ENCODE assay signal across 41 cellular contexts in the genomic region with DNA sequence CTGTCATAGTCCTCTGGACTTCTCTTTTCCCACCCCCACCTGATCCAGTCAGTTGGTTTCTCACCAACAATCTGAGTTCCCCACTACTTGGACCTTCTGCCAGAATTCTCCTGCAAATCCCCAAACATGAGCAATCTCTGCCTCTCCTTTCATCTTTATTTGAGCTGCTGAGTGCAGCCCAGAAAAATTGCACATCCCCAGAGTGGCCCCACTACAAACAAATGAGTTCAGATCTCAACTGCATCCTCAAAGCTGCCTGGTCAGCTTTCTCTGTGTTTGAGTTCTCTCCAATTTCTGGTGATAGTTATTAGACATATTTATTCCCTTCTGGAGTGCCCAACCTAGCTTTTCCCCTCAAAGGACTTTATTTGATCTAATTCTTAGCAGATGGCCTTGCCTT.
"Had no signal": no experiment of that assay in that cellular context is flagged by ENCODE, and none has a peak within 500 bp of the region (broad histone marks: within the 10 kb centered on the region; RNA-seq: fewer than 3 reads in every experiment).

No MANE protein-coding gene starts in this region.

- H3K27ac Mint-ChIP-seq: activated naive CD4-positive, alpha-beta T cell treated with anti-CD3 and anti-CD28 coated beads for 36 hours; activated naive CD4-positive, alpha-beta T cell treated with anti-CD3 and anti-CD28 coated beads, Interleukin-2, amount 10 ng/mL, durations not matched to agents 7 days and 5 days; activated naive CD4-positive, alpha-beta T cell treated with anti-CD3 and anti-CD28 coated beads, Interleukin-2, amount 50 U/mL, for 24 hours; activated naive CD4-positive, alpha-beta T cell treated with anti-CD3 and anti-CD28 coated beads, Interleukin-2, amount 50 U/mL, for 72 hours; activated naive CD8-positive, alpha-beta T cell; activated naive CD8-positive, alpha-beta T cell treated with anti-CD3 and anti-CD28 coated beads for 36 hours; activated naive CD8-positive, alpha-beta T cell treated with anti-CD3 and anti-CD28 coated beads, Interleukin-2, amount 10 ng/mL, durations not matched to agents 7 days and 5 days; activated naive CD8-positive, alpha-beta T cell treated with anti-CD3 and anti-CD28 coated beads, Interleukin-2, amount 50 U/mL, for 24 hours; activated T-cell treated with anti-CD3 and anti-CD28 coated beads, Interleukin-2, amount 50 U/mL, for 24 hours; activated T-cell treated with anti-CD3 and anti-CD28 coated beads, Interleukin-2, amount 50 U/mL, for 72 hours; activated T-helper 1 cell treated with anti-CD3 and anti-CD28 coated beads, Interleukin-12 subunit alpha, Interleukin-12 subunit beta, Interleukin-2, Interleukin-4 antibody, amounts not matched to agents 30 ng/mL and 10 ng/mL and 1 ng/mL, durations not matched to agents 14 hours and 24 hours and 36 hours; activated T-helper 17 cell treated with anti-CD3 and anti-CD28 coated beads, Interleukin-2, amount 50 U/mL, for 72 hours; activated T-helper 2 cell treated with anti-CD3 and anti-CD28 coated beads, Interferon-gamma antibody, Interleukin-2, Interleukin-4, amounts not matched to agents 10 μg/mL and 5 μg/mL and 100 μg/mL, durations not matched to agents 14 hours and 24 hours and 36 hours had no signal

- H3K4me3 ChIP-seq: adrenal gland, ascending aorta, body of pancreas, breast epithelium, cardiac muscle cell had no signal

- FAIRE-seq: astrocyte, bronchial epithelial cell had no signal

- DNase-seq: activated effector memory CD4-positive, alpha-beta T cell treated with anti-CD3 and anti-CD28 coated beads, Interleukin-2, amount 50 U/mL, for 16 hours; activated effector memory CD4-positive, alpha-beta T cell treated with Interleukin-2 at 50 U/mL for 16 hours; activated gamma-delta T cell; activated gamma-delta T cell treated with Interleukin-2 at 50 U/mL for 16 hours; activated naive CD4-positive, alpha-beta T cell; activated naive CD4-positive, alpha-beta T cell treated with anti-CD3 and anti-CD28 coated beads for 36 hours; activated naive CD4-positive, alpha-beta T cell treated with anti-CD3 and anti-CD28 coated beads, Interleukin-2, amount 10 ng/mL, durations not matched to agents 7 days and 5 days; activated naive CD4-positive, alpha-beta T cell treated with anti-CD3 and anti-CD28 coated beads, Interleukin-2, amount 50 U/mL, for 16 hours; activated naive CD4-positive, alpha-beta T cell treated with Interleukin-2 at 50 U/mL for 16 hours; activated naive CD8-positive, alpha-beta T cell treated with anti-CD3 and anti-CD28 coated beads for 36 hours; activated naive CD8-positive, alpha-beta T cell treated with anti-CD3 and anti-CD28 coated beads, Interleukin-2, amount 10 ng/mL, durations not matched to agents 7 days and 5 days; activated naive CD8-positive, alpha-beta T cell treated with anti-CD3 and anti-CD28 coated beads, Interleukin-2, amount 50 U/mL, for 24 hours; activated T-cell treated with anti-CD3 and anti-CD28 coated beads for 4 hours; activated T-cell treated with anti-CD3 and anti-CD28 coated beads, Interleukin-2, amount 50 U/mL, for 1 hour; activated T-cell treated with anti-CD3 and anti-CD28 coated beads, Interleukin-2, amount 50 U/mL, for 24 hours; activated T-cell treated with anti-CD3 and anti-CD28 coated beads, Interleukin-2, amount 50 U/mL, for 4 hours; activated T-cell treated with anti-CD3 and anti-CD28 coated beads, Interleukin-2, amount 50 U/mL, for 48 hours; activated T-cell treated with anti-CD3 and anti-CD28 coated beads, Interleukin-2, amount 50 U/mL, for 72 hours; adrenal gland; amniotic stem cell; amygdala; anterior cingulate cortex; aorta; body of pancreas; brain microvascular endothelial cell; caudate nucleus; central memory CD4-positive, alpha-beta T cell; cerebellar nuclear complex had no signal

- H3K27me3 ChIP-seq: adrenal gland, ascending aorta, body of pancreas, brain microvascular endothelial cell, cardiac muscle cell had no signal

- H3K27me3 Mint-ChIP-seq: brain had no signal

- H3K36me3 Mint-ChIP-seq: activated naive CD4-positive, alpha-beta T cell treated with anti-CD3 and anti-CD28 coated beads, Interleukin-2, amount 10 ng/mL, durations not matched to agents 7 days and 5 days; activated naive CD4-positive, alpha-beta T cell treated with anti-CD3 and anti-CD28 coated beads, Interleukin-2, amount 50 U/mL, for 24 hours; activated naive CD4-positive, alpha-beta T cell treated with anti-CD3 and anti-CD28 coated beads, Interleukin-2, amount 50 U/mL, for 72 hours; activated naive CD8-positive, alpha-beta T cell treated with anti-CD3 and anti-CD28 coated beads for 36 hours; activated naive CD8-positive, alpha-beta T cell treated with anti-CD3 and anti-CD28 coated beads, Interleukin-2, amount 10 ng/mL, durations not matched to agents 7 days and 5 days; brain had no signal

- H3K36me3 ChIP-seq: adrenal gland, ascending aorta, brain microvascular endothelial cell, breast epithelium, cardiac muscle cell had no signal

- H3K27ac ChIP-seq: adrenal gland, ascending aorta, body of pancreas, brain microvascular endothelial cell, breast epithelium, cardiac muscle cell had no signal

- H3K9me3 ChIP-seq: adrenal gland, body of pancreas had no signal

- H3K4me1 Mint-ChIP-seq: activated naive CD4-positive, alpha-beta T cell treated with anti-CD3 and anti-CD28 coated beads, Interleukin-2, amount 10 ng/mL, durations not matched to agents 7 days and 5 days; activated naive CD4-positive, alpha-beta T cell treated with anti-CD3 and anti-CD28 coated beads, Interleukin-2, amount 50 U/mL, for 24 hours; activated naive CD8-positive, alpha-beta T cell treated with anti-CD3 and anti-CD28 coated beads for 36 hours; activated naive CD8-positive, alpha-beta T cell treated with anti-CD3 and anti-CD28 coated beads, Interleukin-2, amount 10 ng/mL, durations not matched to agents 7 days and 5 days; activated naive CD8-positive, alpha-beta T cell treated with anti-CD3 and anti-CD28 coated beads, Interleukin-2, amount 50 U/mL, for 24 hours; activated T-helper 17 cell treated with anti-CD3 and anti-CD28 coated beads, Interleukin-2, amount 50 U/mL, for 72 hours; central memory CD8-positive, alpha-beta T cell had no signal

- H3K4me3 Mint-ChIP-seq: activated naive CD4-positive, alpha-beta T cell treated with anti-CD3 and anti-CD28 coated beads for 36 hours; activated naive CD4-positive, alpha-beta T cell treated with anti-CD3 and anti-CD28 coated beads, Interleukin-2, amount 10 ng/mL, durations not matched to agents 7 days and 5 days; activated naive CD4-positive, alpha-beta T cell treated with anti-CD3 and anti-CD28 coated beads, Interleukin-2, amount 50 U/mL, for 24 hours; activated naive CD8-positive, alpha-beta T cell; activated naive CD8-positive, alpha-beta T cell treated with anti-CD3 and anti-CD28 coated beads for 36 hours; activated naive CD8-positive, alpha-beta T cell treated with anti-CD3 and anti-CD28 coated beads, Interleukin-2, amount 10 ng/mL, durations not matched to agents 7 days and 5 days; activated naive CD8-positive, alpha-beta T cell treated with anti-CD3 and anti-CD28 coated beads, Interleukin-2, amount 50 U/mL, for 24 hours; activated T-cell treated with anti-CD3 and anti-CD28 coated beads, Interleukin-2, amount 50 U/mL, for 24 hours; activated T-cell treated with anti-CD3 and anti-CD28 coated beads, Interleukin-2, amount 50 U/mL, for 4 hours; activated T-cell treated with anti-CD3 and anti-CD28 coated beads, Interleukin-2, amount 50 U/mL, for 72 hours; activated T-helper 1 cell treated with anti-CD3 and anti-CD28 coated beads, Interleukin-12 subunit alpha, Interleukin-12 subunit beta, Interleukin-2, Interleukin-4 antibody, amounts not matched to agents 30 ng/mL and 10 ng/mL and 1 ng/mL, durations not matched to agents 14 hours and 24 hours and 36 hours; activated T-helper 17 cell treated with anti-CD3 and anti-CD28 coated beads, Interleukin-2, amount 50 U/mL, for 72 hours; brain; central memory CD8-positive, alpha-beta T cell had no signal

- ATAC-seq: activated naive CD4-positive, alpha-beta T cell treated with anti-CD3 and anti-CD28 coated beads, Interleukin-2, amount 50 U/mL, for 72 hours; activated naive CD8-positive, alpha-beta T cell treated with anti-CD3 and anti-CD28 coated beads, Interleukin-2, amount 50 U/mL, for 24 hours; activated T-cell treated with anti-CD3 and anti-CD28 coated beads, Interleukin-2, amount 50 U/mL, for 4 hours; activated T-cell treated with anti-CD3 and anti-CD28 coated beads, Interleukin-2, amount 50 U/mL, for 72 hours; activated T-helper 17 cell treated with anti-CD3 and anti-CD28 coated beads, Interleukin-2, amount 50 U/mL, for 72 hours; body of pancreas had no signal

- H3K9me3 Mint-ChIP-seq: activated naive CD4-positive, alpha-beta T cell treated with anti-CD3 and anti-CD28 coated beads, Interleukin-2, amount 50 U/mL, for 24 hours; activated T-helper 1 cell treated with anti-CD3 and anti-CD28 coated beads, Interleukin-12 subunit alpha, Interleukin-12 subunit beta, Interleukin-2, Interleukin-4 antibody, amounts not matched to agents 30 ng/mL and 10 ng/mL and 1 ng/mL, durations not matched to agents 14 hours and 24 hours and 36 hours; central memory CD8-positive, alpha-beta T cell had no signal

- H3K4me1 ChIP-seq: adrenal gland, ascending aorta, body of pancreas, breast epithelium had no signal
